In genomic region chr1:115182012-115182715, GRCh38 we compare ENCODE assay signal across 18 cellular contexts.
DNase-seq lines count a peak whose midpoint lies in the region; ATAC-seq and TF ChIP-seq lines count a peak whose summit lies in the region.
"Had no signal": no experiment of that assay in that cellular context is flagged by ENCODE, and none has a peak within 500 bp of the region (broad histone marks: within the 10 kb centered on the region; RNA-seq: fewer than 3 reads in every experiment).

No MANE protein-coding gene starts in this region.

- DNase-seq in DMS79 treated with DMSO at 0.1 percent for 48 hours (lab: John Stamatoyannopoulos, UW) (peak; percentile 91), HS-27A (ENCODE audit: low read depth) (peak; percentile 54), WTC11 (ENCODE audit: low spot score) (no peak), myocyte (ENCODE audit: low read depth) (peak; percentile 50), progenitor cell of endocrine pancreas (ENCODE audit: low spot score, unreplicated experiment) (no peak), brain microvascular endothelial cell (no peak), MV-4-11 (lab: John Stamatoyannopoulos, UW) (no peak)
- DNase-seq: activated CD4-positive, alpha-beta T cell treated with anti-CD3 and anti-CD28 coated beads for 4 hours; activated T-cell treated with anti-CD3 and anti-CD28 coated beads, Interleukin-2, amount 50 U/mL, for 1 hour; effector CD8-positive, alpha-beta T cell; foreskin fibroblast; H7; Kasumi-1; NCI-H2029 treated with DMSO at 0.1 percent for 48 hours; stimulated activated naive CD8-positive, alpha-beta T cell treated with anti-CD3 and anti-CD28 coated beads, Interleukin-15, Interleukin-2, amounts not matched to agents 100 U/mL and 50 U/mL, for 24 hours had no signal

- H3K27me3 Mint-ChIP-seq in WTC11 (ENCODE audit: low read depth) (no peaks in the 10 kb centered on the region), progenitor cell of endocrine pancreas (no peaks in the 10 kb centered on the region)

- H3K4me1 Mint-ChIP-seq in WTC11 (no peaks in the 10 kb centered on the region), progenitor cell of endocrine pancreas (ENCODE audit: low read depth) (peaks cover 6% of the 10 kb centered on the region)

- no peaks in the 10 kb centered on the region for H3K9me3 Mint-ChIP-seq in WTC11
- H3K9me3 Mint-ChIP-seq in progenitor cell of endocrine pancreas (ENCODE audit: low read depth) = no peaks in the 10 kb centered on the region
- H3K9me3 Mint-ChIP-seq: activated naive CD4-positive, alpha-beta T cell treated with anti-CD3 and anti-CD28 coated beads, Interleukin-2, amount 50 U/mL, for 72 hours had no signal

- POLR2A ChIA-PET in WTC11 (lab: Charles Lee) = no interaction called here

- no peak overlapping the region for H3K4me3 ChIP-seq in brain microvascular endothelial cell (ENCODE audit: low read depth, low read length)
- H3K4me3 ChIP-seq: BLaER1 had no signal

- H3K36me3 Mint-ChIP-seq in WTC11 (no peaks in the 10 kb centered on the region), progenitor cell of endocrine pancreas (ENCODE audit: insufficient read depth) (no peaks in the 10 kb centered on the region)
- H3K36me3 Mint-ChIP-seq: activated naive CD4-positive, alpha-beta T cell treated with anti-CD3 and anti-CD28 coated beads, Interleukin-2, amount 50 U/mL, for 72 hours had no signal

- in situ Hi-C loops in brain microvascular endothelial cell (cut with HindIII; ENCODE audit: low pct_ligation_motif_present, low sequenced_read_pairs) = loop anchor here (25.0 kb wide), 1 partner anchor 280 kb away; no protein-coding TSS in a partner anchor

- H3K27ac Mint-ChIP-seq in WTC11 (no peak overlapping the region), progenitor cell of endocrine pancreas (no peak overlapping the region)
- H3K27ac Mint-ChIP-seq: activated naive CD4-positive, alpha-beta T cell treated with anti-CD3 and anti-CD28 coated beads, Interleukin-2, amount 50 U/mL, for 72 hours had no signal

- H3K36me3 ChIP-seq in brain microvascular endothelial cell (replicated peaks) = no peaks in the 10 kb centered on the region
- H3K36me3 ChIP-seq: BLaER1 had no signal

- H3K27me3 ChIP-seq in brain microvascular endothelial cell (replicated peaks) = no peaks in the 10 kb centered on the region
- H3K27me3 ChIP-seq: BLaER1 had no signal

- ATAC-seq in WTC11 = no peak
- ATAC-seq: activated naive CD4-positive, alpha-beta T cell treated with anti-CD3 and anti-CD28 coated beads, Interleukin-2, amount 50 U/mL, for 72 hours; Right ventricle myocardium inferior; stimulated activated naive CD8-positive, alpha-beta T cell treated with anti-CD3 and anti-CD28 coated beads, Interleukin-15, Interleukin-2, amounts not matched to agents 100 U/mL and 50 U/mL, for 24 hours had no signal

- H3K27ac ChIP-seq in brain microvascular endothelial cell = no peak overlapping the region
- H3K27ac ChIP-seq: BLaER1 had no signal

- CTCF ChIA-PET in WTC11 (lab: Charles Lee) = interaction anchor here (0.7 to 3.4 kb wide), 7 partner anchors 25 to 287 kb away, joined by 3 to 29 read pairs (median 6); no protein-coding TSS in a partner anchor

- TF ChIP-seq CTCF in WTC11 (IDR thresholded peaks at IDR 0.05) = no peak
- no peak for TF ChIP-seq CTCF in progenitor cell of endocrine pancreas (IDR thresholded peaks at IDR 0.05; ENCODE audit: unreplicated experiment)
- no peak for TF ChIP-seq CTCF in brain microvascular endothelial cell (IDR thresholded peaks at IDR 0.05; ENCODE audit: low read depth, low read length, missing control alignments)

- H3K4me3 Mint-ChIP-seq in WTC11 (no peak overlapping the region), progenitor cell of endocrine pancreas (ENCODE audit: low read depth) (no peak overlapping the region)

TF ChIP-seq in WTC11, 78 proteins besides CTCF, POLR2A, EP300 and RAD21:
- no peak for TF ChIP-seq ZBTB21 (CRISPR knock-in tag; IDR thresholded peaks at IDR 0.05; ENCODE audit: borderline replicate concordance)
- no peak for TF ChIP-seq ZNF396 (CRISPR knock-in tag; IDR thresholded peaks at IDR 0.05; ENCODE audit: borderline replicate concordance)
- TF ChIP-seq ZNF416 (CRISPR knock-in tag; IDR thresholded peaks at IDR 0.05) = no peak
- TF ChIP-seq HMGA2 (CRISPR knock-in tag; IDR thresholded peaks at IDR 0.05) = peak; percentile 100
- no peak for TF ChIP-seq TCF7 (CRISPR knock-in tag; IDR thresholded peaks at IDR 0.05; ENCODE audit: low read depth)

Comparison
In these comparisons a context has a peak if more than half of its experiments do, and no peak if none do; other contexts are left out.
1. DNase-seq: peak in DMS79 treated with DMSO at 0.1 percent for 48 hours (single experiment), HS-27A (single experiment) and myocyte (single experiment); none in WTC11 (single experiment), progenitor cell of endocrine pancreas (single experiment), brain microvascular endothelial cell (single experiment) and MV-4-11 (single experiment).